13 cellular contexts compared by ENCODE assay signal in the genomic region with DNA sequence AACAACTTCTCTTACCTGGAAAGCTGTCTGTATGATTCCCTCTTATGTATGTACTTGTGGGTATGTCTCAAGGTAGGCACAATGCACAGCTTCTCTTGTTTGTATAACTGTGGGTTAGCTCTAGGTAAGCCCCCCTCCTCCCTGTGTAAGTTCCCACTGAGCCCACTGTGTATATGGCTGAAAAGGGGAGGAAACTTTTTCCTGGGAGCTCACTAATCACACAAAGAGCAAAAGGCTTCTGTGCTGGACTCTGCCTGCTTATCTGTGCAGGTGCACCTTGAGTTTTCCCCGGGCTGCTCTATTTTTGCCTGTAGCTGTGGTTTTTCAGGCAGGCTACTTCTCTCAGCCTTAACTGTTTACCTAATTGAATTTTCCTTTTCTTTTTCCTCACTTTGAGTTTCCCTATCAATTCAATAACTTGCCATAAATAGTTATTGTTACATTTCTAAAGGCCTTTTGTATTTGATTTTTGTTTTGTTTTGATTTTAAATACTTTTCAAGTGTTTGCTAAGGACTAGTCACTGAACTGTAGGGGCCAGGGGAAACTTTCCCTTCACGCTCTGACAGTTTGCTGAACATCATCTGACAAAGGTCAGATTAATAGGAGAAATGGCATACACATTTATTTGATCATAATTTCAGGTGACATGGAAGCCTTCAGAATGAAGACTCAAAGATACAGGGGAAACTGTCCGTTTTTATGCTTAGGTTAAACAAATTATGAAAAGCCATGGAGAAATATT.
DNase-seq lines count a peak whose midpoint lies in the region; ATAC-seq and TF ChIP-seq lines count a peak whose summit lies in the region.
"Had no signal": no experiment of that assay in that cellular context is flagged by ENCODE, and none has a peak within 500 bp of the region (broad histone marks: within the 10 kb centered on the region; RNA-seq: fewer than 3 reads in every experiment).

No MANE protein-coding gene starts in this region.

- TF ChIP-seq CTCF in OCI-LY1 (IDR thresholded peaks at IDR 0.05; ENCODE audit: low read length) (no peak), testis (IDR thresholded peaks at IDR 0.05) (no peak)

- no peak overlapping the region for H3K18ac ChIP-seq in neuronal stem cell (ENCODE audit: low read length)

- no peaks in the 10 kb centered on the region for H3K79me2 ChIP-seq in OCI-LY1 (ENCODE audit: insufficient read depth, low read length)

- H3K27ac ChIP-seq in OCI-LY1 (ENCODE audit: low read depth, low read length, poor library complexity, severe bottlenecking) (peak overlapping the region; percentile 93), neuronal stem cell (replicated peaks; ENCODE audit: low read length) (no peak overlapping the region), testis (no peak overlapping the region)
- H3K27ac ChIP-seq: ascending aorta, Peyer's patch, right lobe of liver had no signal

- H3K4me2 ChIP-seq in OCI-LY1 (ENCODE audit: low read length) (peak overlapping the region; percentile 47), neuronal stem cell (ENCODE audit: insufficient read depth, low read length, poor library complexity, severe bottlenecking) (no peak overlapping the region)

- H3F3A ChIP-seq in OCI-LY1 (ENCODE audit: insufficient read depth, low read length), result no peaks in the 10 kb centered on the region

- H2BK12ac ChIP-seq in neuronal stem cell (ENCODE audit: low read length), result no peak overlapping the region

- H4K91ac ChIP-seq in neuronal stem cell (ENCODE audit: low read depth, low read length, poor library complexity), result no peak overlapping the region

- H3K36me3 ChIP-seq in OCI-LY1 (ENCODE audit: insufficient read depth, low read length) (no peaks in the 10 kb centered on the region), neuronal stem cell (replicated peaks in 1 of 2; ENCODE audit: control insufficient read depth in 2 of 2, insufficient read depth in 2 of 2, low read length in 2 of 2) (no peaks in the 10 kb centered on the region), testis (ENCODE audit: low read depth, missing control alignments) (no peaks in the 10 kb centered on the region)
- H3K36me3 ChIP-seq: ascending aorta, Peyer's patch, right lobe of liver had no signal

- H3K9me3 ChIP-seq in OCI-LY1 (ENCODE audit: low read length) (no peaks in the 10 kb centered on the region), neuronal stem cell (replicated peaks in 1 of 2; ENCODE audit: control insufficient read depth in 2 of 2, insufficient read depth in 1 of 2, low read depth in 1 of 2, low read length in 2 of 2) (no peaks in the 10 kb centered on the region), testis (no peaks in the 10 kb centered on the region)
- H3K9me3 ChIP-seq: ascending aorta, Peyer's patch, right lobe of liver had no signal

- H3K4me3 ChIP-seq in OCI-LY1 (ENCODE audit: low read depth, low read length, poor library complexity, severe bottlenecking) (peak overlapping the region; percentile 26), neuronal stem cell (ENCODE audit: low read length in 2 of 2) (no peak overlapping the region), testis (no peak overlapping the region)
- H3K4me3 ChIP-seq: ascending aorta, Peyer's patch, right lobe of liver had no signal

- H3K9ac ChIP-seq in OCI-LY1 (ENCODE audit: low read length) (peak overlapping the region; percentile 43; the same call in 1 of the 2 replicates), neuronal stem cell (ENCODE audit: low read depth, low read length, poor library complexity) (no peak overlapping the region)

- no peaks in the 10 kb centered on the region for H3K9me2 ChIP-seq in OCI-LY1 (ENCODE audit: low read depth, low read length)

- no peaks in the 10 kb centered on the region for H3K79me1 ChIP-seq in neuronal stem cell (ENCODE audit: low read depth, low read length)

- no peak overlapping the region for H2BK15ac ChIP-seq in neuronal stem cell (ENCODE audit: low read length)

- no peak overlapping the region for H3K4ac ChIP-seq in neuronal stem cell (ENCODE audit: low read length)

- no peak for DNase-seq in neuronal stem cell (ENCODE audit: low spot score)
- no peak for DNase-seq in testis
- no peak for DNase-seq in activated T-cell treated with anti-CD3 and anti-CD28 coated beads for 4 hours
- DNase-seq in stimulated activated naive CD4-positive, alpha-beta T cell (lab: John Stamatoyannopoulos, UW), result no peak
- DNase-seq: H7, midbrain, NCI-H1436 treated with DMSO at 0.1 percent for 48 hours, Peyer's patch, right lobe of liver had no signal

- no peak overlapping the region for H2BK120ac ChIP-seq in neuronal stem cell (ENCODE audit: low read depth, low read length)

- WGBS in neuronal stem cell (ENCODE audit: extremely low coverage in 2 of 2, insufficient read length in 2 of 2, insufficient replicate concordance in 1 of 2), 2 donors, result no CpG with 5 or more reads among the region's 3 CpGs
- WGBS in testis, 2 donors, result 56% methylated on average over 3 of the region's 3 CpGs

- no peak for TF ChIP-seq POLR2A in testis (IDR thresholded peaks at IDR 0.05)

- H2BK5ac ChIP-seq in neuronal stem cell (ENCODE audit: low read length), result no peak overlapping the region

- intact Hi-C loops in testis (cut with DNase I; ENCODE audit: low total_unique reads), result no loop called here

- no peak overlapping the region for H4K8ac ChIP-seq in neuronal stem cell (ENCODE audit: low read depth, low read length)

- ATAC-seq in GM19372 (IDR thresholded peaks at IDR 0.05; ENCODE audit: low read depth, unreplicated experiment) (peak; percentile 61), HG02885 (IDR thresholded peaks at IDR 0.05; ENCODE audit: poor library complexity, unreplicated experiment) (peak; percentile 71)

- H2AFZ ChIP-seq in OCI-LY1 (ENCODE audit: low read length) (no peak overlapping the region), neuronal stem cell (ENCODE audit: low read length) (peak overlapping the region; percentile 31)

- H3K14ac ChIP-seq in neuronal stem cell (ENCODE audit: low read length), result no peak overlapping the region

- H3K23ac ChIP-seq in neuronal stem cell (ENCODE audit: low read depth, low read length, poor library complexity), result no peak overlapping the region

- no peaks in the 10 kb centered on the region for H3K27me3 ChIP-seq in OCI-LY1 (ENCODE audit: insufficient read depth, low read length)
- H3K27me3 ChIP-seq in neuronal stem cell (ENCODE audit: control insufficient read depth in 3 of 3, insufficient read depth in 3 of 3, low read depth in 1 of 3, low read length in 3 of 3), result no peaks in the 10 kb centered on the region
- no peaks in the 10 kb centered on the region for H3K27me3 ChIP-seq in testis
- H3K27me3 ChIP-seq: ascending aorta, Peyer's patch, right lobe of liver had no signal

- H4K20me1 ChIP-seq in OCI-LY1 (ENCODE audit: insufficient read depth, low read length), result no peaks in the 10 kb centered on the region

- H3K4me1 ChIP-seq in OCI-LY1 (ENCODE audit: insufficient read depth, low read length, severe bottlenecking) (peaks cover 66% of the 10 kb centered on the region), neuronal stem cell (ENCODE audit: control insufficient read depth in 2 of 2, insufficient read depth in 1 of 2, low read depth in 1 of 2, low read length in 2 of 2) (peaks cover 2 to 18% of the 10 kb centered on the region in 2 donors), testis (no peaks in the 10 kb centered on the region)
- H3K4me1 ChIP-seq: ascending aorta, Peyer's patch, right lobe of liver had no signal

- H2AK5ac ChIP-seq in neuronal stem cell (ENCODE audit: low read depth, low read length), result no peak overlapping the region
